ENCODE assay signal across 2 cellular contexts in genomic region chr2:49732924-49733323, GRCh38.
DNase-seq lines count a peak whose midpoint lies in the region; ATAC-seq, FAIRE-seq and TF ChIP-seq lines count a peak whose summit lies in the region.
"Not testable (repeated sequence)": the region's sequence is repeated elsewhere in the genome, so short reads cannot be mapped to it uniquely, and the experiment has no call there.

No MANE protein-coding gene starts in this region.

- not testable (repeated sequence) for H2AFZ ChIP-seq in K562 (ENCODE audit: low read depth, low read length)

- DNase-seq in K562 (ENCODE audit: extremely low read depth in 1 of 4, low spot score in 3 of 4) = not testable (repeated sequence)

- not testable (repeated sequence) for FAIRE-seq in K562 (lab: Jason Lieb, UNC)

- H3K4me3 ChIP-seq in HEK293 (ENCODE audit: low read depth, low read length); K562: not testable (repeated sequence)

- intact Hi-C loops in K562 (cut with micrococcal nuclease) = not testable (repeated sequence)

- H3K9ac ChIP-seq in K562 (ENCODE audit: insufficient read depth in 1 of 2, low read depth in 2 of 2, low read length in 2 of 2) = not testable (repeated sequence)

- H3K79me2 ChIP-seq in K562 (ENCODE audit: control insufficient read depth, insufficient read depth, low read length) = not testable (repeated sequence)

- 2% methylated on average over 3 of the region's 4 CpGs for WGBS in K562 (ENCODE audit: insufficient coverage, low coverage, missing lambda C conversion rate)

- H3K36me3 ChIP-seq in HEK293 (ENCODE audit: control insufficient read depth in 2 of 2, insufficient read depth in 1 of 2, low read length in 2 of 2); K562 (ENCODE audit: control insufficient read depth, insufficient read depth, low read length): not testable (repeated sequence)

- not testable (repeated sequence) for TF ChIP-seq RAD21 in K562 (CRISPR knock-in tag; conservative IDR thresholded peaks at IDR 0.05 in 1 of 2, IDR thresholded peaks at IDR 0.05 in 1 of 2)

- H3K27me3 ChIP-seq in K562 (ENCODE audit: control insufficient read depth in 2 of 2, insufficient read depth in 2 of 2, low read length in 2 of 2) = not testable (repeated sequence)

- not testable (repeated sequence) for H3K4me2 ChIP-seq in K562 (ENCODE audit: insufficient read depth, low read length)

- H4K20me1 ChIP-seq in K562 (replicated peaks; ENCODE audit: control insufficient read depth, insufficient read depth, low read length) = not testable (repeated sequence)

- ATAC-seq in K562 = not testable (repeated sequence)

- H3K9me3 ChIP-seq in HEK293 (ENCODE audit: control insufficient read depth, insufficient read depth, low read depth, low read length); K562 (replicated peaks; ENCODE audit: control insufficient read depth, insufficient read depth, low read depth, low read length): not testable (repeated sequence)

- TF ChIP-seq EP300 in K562 (IDR thresholded peaks at IDR 0.05; ENCODE audit: low read length) = not testable (repeated sequence)

- not testable (repeated sequence) for TF ChIP-seq CTCF in HEK293 (tag by site-specific recombination; IDR thresholded peaks at IDR 0.05); K562 (IDR thresholded peaks at IDR 0.05 in 2 of 3, conservative IDR thresholded peaks at IDR 0.05 in 1 of 3; ENCODE audit: insufficient read depth in 2 of 3, low read depth in 1 of 3, low read length in 3 of 3)

- CTCF ChIA-PET in HEK293 (lab: Yijun Ruan, JAX); K562 (lab: Yijun Ruan, JAX; ENCODE audit: low intra/inter-chr PET ratio): not testable (repeated sequence)

- in situ Hi-C loops in K562 (cut with MboI) = not testable (repeated sequence)

- not testable (repeated sequence) for H3K9me1 ChIP-seq in K562 (ENCODE audit: control insufficient read depth, insufficient read depth, low read length)

- H3K4me1 ChIP-seq in HEK293 (ENCODE audit: control insufficient read depth, insufficient read depth, low read length); K562 (replicated peaks in 1 of 2; ENCODE audit: control insufficient read depth in 2 of 2, insufficient read depth in 2 of 2, low read length in 2 of 2): not testable (repeated sequence)

- H3K27ac ChIP-seq in HEK293 (ENCODE audit: extremely low read depth, low read depth, low read length); K562 (ENCODE audit: extremely low read depth, low read depth, low read length): not testable (repeated sequence)

- POLR2A ChIA-PET in HEK293 (lab: Yijun Ruan, JAX); K562 (lab: Yijun Ruan, JAX): not testable (repeated sequence)

- BruUV-seq in K562 (replicated peaks; lab: Mats Ljungman, UMichigan) = not testable (repeated sequence)

- not testable (repeated sequence) for TF ChIP-seq POLR2A in K562 (conservative IDR thresholded peaks at IDR 0.05)

TF ChIP-seq in HEK293, 187 proteins besides CTCF, POLR2A, EP300 and RAD21:
- TF ChIP-seq ZNF707 (tag by site-specific recombination; IDR thresholded peaks at IDR 0.05) = peak; percentile 70
TF ChIP-seq in HEK293: peak in this region for 1; not testable (repeated sequence) for 186.

TF ChIP-seq in K562, 482 proteins besides CTCF, POLR2A, EP300 and RAD21:
- peak; percentile 67 for TF ChIP-seq ZNF707 (CRISPR knock-in tag; conservative IDR thresholded peaks at IDR 0.05)
TF ChIP-seq in K562: peak in this region for 1; not testable (repeated sequence) for 481.
